Comparison of ENCODE assay signal across 8 cellular contexts in genomic region chr3:185153170-185153733, GRCh38. TPM values are rescaled to one million over a fixed set of nuclear protein-coding genes. Genes with fewer than 3 reads are reported as not detected.
A peak's percentile ranks its signal among the peaks of the same experiment; 100 is the strongest.
DNase-seq lines count a peak whose midpoint lies in the region; ATAC-seq and TF ChIP-seq lines count a peak whose summit lies in the region.

No MANE protein-coding gene starts in this region.

- POLR2A ChIA-PET in activated CD4-positive, alpha-beta T cell treated with anti-CD3 and anti-CD28 coated beads for 36 hours (lab: Charles Lee) = no interaction called here
- POLR2A ChIA-PET in T-cell (lab: Charles Lee) = no interaction called here

- peak overlapping the region; percentile 65 to 82 for H3K4me3 ChIP-seq in foreskin fibroblast (ENCODE audit: low read depth in 1 of 2, low read length in 2 of 2)

- peaks cover 28% of the 10 kb centered on the region for H3K27me3 Mint-ChIP-seq in activated CD4-positive, alpha-beta T cell treated with anti-CD3 and anti-CD28 coated beads for 36 hours
- H3K27me3 Mint-ChIP-seq in T-cell (peaks cover 31 to 34% of the 10 kb centered on the region in 2 donors), osteocyte (ENCODE audit: unreplicated experiment) (peaks cover 15% of the 10 kb centered on the region)

- peak; percentile 38 for DNase-seq in activated CD4-positive, alpha-beta T cell treated with anti-CD3 and anti-CD28 coated beads for 36 hours
- DNase-seq in activated CD4-positive, alpha-beta T cell treated with anti-CD3 and anti-CD28 coated beads, Interleukin-2, amount 50 U/mL, for 4 hours = no peak
- DNase-seq in T-cell (peak in 2 of 34 experiments; percentile 2 to 3), foreskin fibroblast (no peak), osteocyte (ENCODE audit: extremely low spot score, unreplicated experiment) (no peak), DMS79 treated with DMSO at 0.1 percent for 48 hours (lab: John Stamatoyannopoulos, UW) (no peak), NCI-H2081 treated with DMSO at 0.1 percent for 48 hours (lab: John Stamatoyannopoulos, UW) (no peak)

- peaks cover 5% of the 10 kb centered on the region for H3K4me1 Mint-ChIP-seq in activated CD4-positive, alpha-beta T cell treated with anti-CD3 and anti-CD28 coated beads for 36 hours
- H3K4me1 Mint-ChIP-seq in T-cell (peaks cover 0 to 6% (median 6%) of the 10 kb centered on the region in 3 donors), osteocyte (ENCODE audit: unreplicated experiment) (peaks cover 14% of the 10 kb centered on the region)

- no peak overlapping the region for H3K27ac Mint-ChIP-seq in activated CD4-positive, alpha-beta T cell treated with anti-CD3 and anti-CD28 coated beads for 36 hours
- H3K27ac Mint-ChIP-seq in T-cell = no peak overlapping the region
- H3K27ac Mint-ChIP-seq in osteocyte (ENCODE audit: unreplicated experiment) = peak overlapping the region; percentile 48

- H3K4me3 Mint-ChIP-seq in activated CD4-positive, alpha-beta T cell treated with anti-CD3 and anti-CD28 coated beads for 36 hours = no peak overlapping the region
- peak overlapping the region in 2 of 3 donors; percentile 73 to 77 for H3K4me3 Mint-ChIP-seq in T-cell
- H3K4me3 Mint-ChIP-seq in osteocyte (ENCODE audit: unreplicated experiment) = peak overlapping the region; percentile 78

- no peaks in the 10 kb centered on the region for H3K36me3 Mint-ChIP-seq in activated CD4-positive, alpha-beta T cell treated with anti-CD3 and anti-CD28 coated beads for 36 hours (ENCODE audit: low read depth)
- no peaks in the 10 kb centered on the region for H3K36me3 Mint-ChIP-seq in T-cell
- no peaks in the 10 kb centered on the region for H3K36me3 Mint-ChIP-seq in osteocyte (ENCODE audit: unreplicated experiment)

- peak; percentile 23 for ATAC-seq in activated CD4-positive, alpha-beta T cell treated with anti-CD3 and anti-CD28 coated beads for 36 hours
- ATAC-seq in T-cell (replicated peaks in 1 of 4) = peak in 3 of 4 experiments; percentile 16 to 24 (median 16)
- ATAC-seq in GM19328 (IDR thresholded peaks at IDR 0.05; ENCODE audit: unreplicated experiment) = no peak

- H3K9me3 Mint-ChIP-seq in activated CD4-positive, alpha-beta T cell treated with anti-CD3 and anti-CD28 coated beads for 36 hours (ENCODE audit: low read depth) = no peaks in the 10 kb centered on the region
- H3K9me3 Mint-ChIP-seq in T-cell = no peaks in the 10 kb centered on the region
- no peaks in the 10 kb centered on the region for H3K9me3 Mint-ChIP-seq in osteocyte (ENCODE audit: unreplicated experiment)

- TF ChIP-seq CTCF in foreskin fibroblast (IDR thresholded peaks at IDR 0.05; ENCODE audit: low read depth, low read length) (no peak), osteocyte (IDR thresholded peaks at IDR 0.05) (no peak)

- intact Hi-C loops in activated CD4-positive, alpha-beta T cell treated with anti-CD3 and anti-CD28 coated beads for 36 hours (cut with DNase I, micrococcal nuclease) = no loop called here

- CTCF ChIA-PET in activated CD4-positive, alpha-beta T cell treated with anti-CD3 and anti-CD28 coated beads for 36 hours (lab: Charles Lee) = interaction anchor here (1.7 kb wide), 1 partner anchor 10 kb away, joined by 8 read pairs; no protein-coding TSS in a partner anchor
- CTCF ChIA-PET in T-cell (lab: Charles Lee) = no interaction called here

RNA-seq across cellular contexts. Expression of gene C3orf70, which starts 0.4 kb away (rescaled TPM):
- total RNA-seq in activated CD4-positive, alpha-beta T cell treated with anti-CD3 and anti-CD28 coated beads for 36 hours = under 1 TPM in 1 of 2 experiments, not detected in 1; 0.04 TPM
- total RNA-seq in T-cell (not detected), osteocyte (4.8 and 5.0 TPM in 2 replicates)
